10 cellular contexts compared by ENCODE assay signal in the genomic region with DNA sequence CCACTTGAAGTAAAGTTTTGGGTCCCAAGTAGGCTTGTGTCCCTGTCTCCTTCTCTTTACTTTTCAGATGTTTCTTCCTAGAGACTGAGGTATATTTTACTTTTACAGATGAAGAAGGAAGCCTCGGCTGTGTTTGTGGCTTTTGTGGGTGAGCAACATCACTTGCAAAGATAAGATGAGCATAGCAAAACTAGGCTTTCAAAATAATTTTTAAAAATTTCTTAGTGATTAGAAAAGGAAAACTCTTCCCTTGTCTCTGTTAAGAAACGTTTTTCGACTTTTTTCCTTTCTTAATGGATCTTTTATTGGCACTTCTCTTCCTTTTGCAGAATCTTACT. TPM values are rescaled to one million over a fixed set of nuclear protein-coding genes. Genes with fewer than 3 reads are reported as not detected.
DNase-seq lines count a peak whose midpoint lies in the region; ATAC-seq and TF ChIP-seq lines count a peak whose summit lies in the region.
"Had no signal": no experiment of that assay in that cellular context is flagged by ENCODE, and none has a peak within 500 bp of the region (broad histone marks: within the 10 kb centered on the region; RNA-seq: fewer than 3 reads in every experiment).

No MANE protein-coding gene starts in this region.

- no peak overlapping the region for H3K9ac ChIP-seq in DND-41 (ENCODE audit: low read depth, low read length)

- H3K4me3 ChIP-seq in DND-41 (ENCODE audit: low read depth in 1 of 2, low read length in 2 of 2), result no peak overlapping the region
- H3K4me3 ChIP-seq in NB4 (ENCODE audit: low read depth, low read length), result no peak overlapping the region
- H3K4me3 ChIP-seq in astrocyte of the spinal cord (ENCODE audit: low read depth, low read length), result peak overlapping the region; percentile 7

- no peak overlapping the region for H2AFZ ChIP-seq in DND-41 (ENCODE audit: low read depth, low read length)

- H3K9me3 ChIP-seq in DND-41 (ENCODE audit: insufficient read depth, low read length, severe bottlenecking), result no peaks in the 10 kb centered on the region

- H3K27me3 Mint-ChIP-seq in nephron progenitor cell (ENCODE audit: low read depth, poor library complexity), result no peaks in the 10 kb centered on the region
- no peaks in the 10 kb centered on the region for H3K27me3 Mint-ChIP-seq in progenitor cell of endocrine pancreas

- ATAC-seq in DND-41 (ENCODE audit: insufficient read depth, low read depth), result peak; percentile 48; the same call in 2 of the 3 replicates
- no peak for ATAC-seq in Right ventricle myocardium superior (ENCODE audit: poor library complexity)
- no peak for ATAC-seq in GM19035 (IDR thresholded peaks at IDR 0.05; ENCODE audit: unreplicated experiment)

- peak overlapping the region; percentile 15; the same call in 1 of the 2 replicates for H3K27ac ChIP-seq in DND-41 (ENCODE audit: low read length)

- peaks cover 96% of the 10 kb centered on the region for H3K79me2 ChIP-seq in DND-41 (ENCODE audit: insufficient read depth, low read length)

- intact Hi-C loops in Right ventricle myocardium superior (cut with DNase I), result no loop called here

- H3K27me3 ChIP-seq in DND-41 (ENCODE audit: insufficient read depth, low read length, poor library complexity), result no peaks in the 10 kb centered on the region

- peaks cover 74% of the 10 kb centered on the region for H3K4me1 ChIP-seq in DND-41 (ENCODE audit: insufficient read depth, low read length)

- H3K4me3 Mint-ChIP-seq in nephron progenitor cell, result no peak overlapping the region
- no peak overlapping the region for H3K4me3 Mint-ChIP-seq in progenitor cell of endocrine pancreas (ENCODE audit: low read depth)

- TF ChIP-seq POLR2A in NB4 (IDR thresholded peaks at IDR 0.05; ENCODE audit: extremely low read depth, insufficient read length), result no peak

- DNase-seq in DND-41 (peak; percentile 26), NB4 (ENCODE audit: low read depth) (peak; percentile 56), astrocyte of the spinal cord (ENCODE audit: low read depth, low spot score) (no peak), nephron progenitor cell (no peak), Right ventricle myocardium superior (no peak), progenitor cell of endocrine pancreas (ENCODE audit: low spot score, unreplicated experiment) (no peak)
- DNase-seq in activated CD4-positive, CD25-positive, alpha-beta regulatory T cell treated with anti-CD3 and anti-CD28 coated beads, Interleukin-2, amount 50 U/mL, for 72 hours, result no peak
- DNase-seq: effector CD4-positive, alpha-beta T cell; NCI-H774 had no signal

- in situ Hi-C loops in astrocyte of the spinal cord (cut with HindIII; ENCODE audit: low sequenced_read_pairs), result no loop called here

- H3K4me2 ChIP-seq in DND-41 (ENCODE audit: insufficient read depth, low read length), result peak overlapping the region; percentile 14; the same call in 1 of the 2 replicates

- peaks cover 78% of the 10 kb centered on the region for H4K20me1 ChIP-seq in DND-41 (ENCODE audit: insufficient read depth, low read length)

- peaks cover 9% of the 10 kb centered on the region; the same call in 1 of the 2 replicates for H3K36me3 ChIP-seq in DND-41 (ENCODE audit: insufficient read depth, low read length)

- no peak for TF ChIP-seq CTCF in DND-41 (IDR thresholded peaks at IDR 0.05; ENCODE audit: borderline replicate concordance, extremely low read depth, low read length, poor library complexity, severe bottlenecking)
- TF ChIP-seq CTCF in NB4 (IDR thresholded peaks at IDR 0.05; ENCODE audit: low read depth, low read length), result no peak
- TF ChIP-seq CTCF in astrocyte of the spinal cord (IDR thresholded peaks at IDR 0.05; ENCODE audit: low read depth, low read length), result no peak
- TF ChIP-seq CTCF in nephron progenitor cell (IDR thresholded peaks at IDR 0.05), result no peak
- no peak for TF ChIP-seq CTCF in progenitor cell of endocrine pancreas (IDR thresholded peaks at IDR 0.05; ENCODE audit: unreplicated experiment)

- H3K9me3 Mint-ChIP-seq in nephron progenitor cell (no peaks in the 10 kb centered on the region), progenitor cell of endocrine pancreas (ENCODE audit: low read depth) (no peaks in the 10 kb centered on the region)

- H3K4me1 Mint-ChIP-seq in nephron progenitor cell (peaks cover 56% of the 10 kb centered on the region), progenitor cell of endocrine pancreas (ENCODE audit: low read depth) (peaks cover 11% of the 10 kb centered on the region)

- H3K27ac Mint-ChIP-seq in nephron progenitor cell (peak overlapping the region; percentile 2), progenitor cell of endocrine pancreas (no peak overlapping the region)

- H3K36me3 Mint-ChIP-seq in nephron progenitor cell (ENCODE audit: low read depth) (peaks cover 1% of the 10 kb centered on the region), progenitor cell of endocrine pancreas (ENCODE audit: insufficient read depth) (no peaks in the 10 kb centered on the region)

RNA-seq across cellular contexts. Expression of gene PTPN1, which starts 7.6 kb away (rescaled TPM):
- 20.1 TPM for total RNA-seq in Right ventricle myocardium superior
- total RNA-seq in progenitor cell of endocrine pancreas, result 26.0 and 27.7 TPM in 2 replicates

Comparison
In these comparisons a context has a peak if more than half of its experiments do, and no peak if none do; other contexts are left out.
1. DNase-seq: peak in DND-41 (single experiment) and NB4 (single experiment); none in astrocyte of the spinal cord (single experiment), nephron progenitor cell (single experiment), activated CD4-positive, CD25-positive, alpha-beta regulatory T cell treated with anti-CD3 and anti-CD28 coated beads, Interleukin-2, amount 50 U/mL, for 72 hours (single experiment), Right ventricle myocardium superior (single experiment) and progenitor cell of endocrine pancreas (single experiment).